14 cellular contexts compared by ENCODE assay signal in the genomic region with DNA sequence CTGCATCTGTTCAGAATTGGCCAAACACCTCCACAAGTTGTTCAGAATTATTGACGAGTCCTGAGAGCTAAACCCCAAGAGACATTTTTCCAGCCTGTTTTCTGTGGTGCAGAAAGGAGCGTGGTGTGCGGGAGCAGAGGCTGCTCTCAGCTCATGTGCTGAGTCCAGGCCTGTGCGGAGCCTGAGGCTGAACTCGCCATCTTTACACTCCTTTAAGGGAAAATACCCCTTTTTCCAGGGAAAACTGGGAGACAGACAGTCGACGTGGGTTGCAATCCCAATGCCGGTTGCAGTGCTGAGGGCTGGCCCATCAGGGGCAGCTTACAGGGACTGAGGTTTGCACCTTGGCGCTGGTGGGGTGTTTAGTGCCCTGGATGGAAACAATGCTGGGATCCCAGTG.
DNase-seq lines count a peak whose midpoint lies in the region; TF ChIP-seq lines count a peak whose summit lies in the region.
"Had no signal": no experiment of that assay in that cellular context is flagged by ENCODE, and none has a peak within 500 bp of the region (broad histone marks: within the 10 kb centered on the region; RNA-seq: fewer than 3 reads in every experiment).

No MANE protein-coding gene starts in this region.

- H3K27ac Mint-ChIP-seq in endodermal cell (no peak overlapping the region), type B pancreatic cell (peak overlapping the region; percentile 54), chondrocyte (ENCODE audit: unreplicated experiment) (no peak overlapping the region)
- H3K27ac Mint-ChIP-seq: B cell; CD4-positive, CD25-positive, alpha-beta regulatory T cell had no signal

- no peaks in the 10 kb centered on the region for H3K4me1 ChIP-seq in endodermal cell (ENCODE audit: control insufficient read depth, insufficient read depth, low read length)
- H3K4me1 ChIP-seq: Caco-2, HAP-1 had no signal

- H3K36me3 ChIP-seq in endodermal cell (ENCODE audit: control insufficient read depth, insufficient read depth, low read length), result no peaks in the 10 kb centered on the region
- H3K36me3 ChIP-seq: BLaER1 treated with 17β-estradiol and CSF1 and Interleukin-3, amounts not matched to agents 10 nM and 100 nM; HAP-1 had no signal

- H3K4me3 Mint-ChIP-seq in endodermal cell, result no peak overlapping the region
- H3K4me3 Mint-ChIP-seq in type B pancreatic cell, result no peak overlapping the region
- H3K4me3 Mint-ChIP-seq in chondrocyte (ENCODE audit: unreplicated experiment), result no peak overlapping the region
- H3K4me3 Mint-ChIP-seq: B cell; CD4-positive, CD25-positive, alpha-beta regulatory T cell had no signal

- no peak overlapping the region for H3K4me3 ChIP-seq in endodermal cell (ENCODE audit: low read length)
- H3K4me3 ChIP-seq: BLaER1 treated with 17β-estradiol and CSF1 and Interleukin-3, amounts not matched to agents 10 nM and 100 nM; GM23248; HAP-1 had no signal

- 92 to 97% methylated on average over 6 to 9 of the region's 9 CpGs for WGBS in endodermal cell (ENCODE audit: insufficient coverage in 1 of 2, insufficient read length in 1 of 2), 2 experiments

- H3K4me1 Mint-ChIP-seq in endodermal cell, result peaks cover 4% of the 10 kb centered on the region
- peaks cover 7% of the 10 kb centered on the region for H3K4me1 Mint-ChIP-seq in type B pancreatic cell (ENCODE audit: unreplicated experiment)
- no peaks in the 10 kb centered on the region for H3K4me1 Mint-ChIP-seq in chondrocyte (ENCODE audit: low read depth)
- H3K4me1 Mint-ChIP-seq: CD4-positive, CD25-positive, alpha-beta regulatory T cell had no signal

- no peak overlapping the region for H3K9ac ChIP-seq in endodermal cell (ENCODE audit: extremely low read depth, low read length, poor library complexity, severe bottlenecking)
- H3K9ac ChIP-seq: BLaER1 treated with 17β-estradiol and CSF1 and Interleukin-3, amounts not matched to agents 10 nM and 100 nM; GM23248 had no signal

- H3K27ac ChIP-seq in endodermal cell (ENCODE audit: low read depth, low read length), result no peak overlapping the region
- H3K27ac ChIP-seq: 22Rv1; BLaER1 treated with 17β-estradiol and CSF1 and Interleukin-3, amounts not matched to agents 10 nM and 100 nM; GM23248 had no signal

- DNase-seq in HCEC 1CT (peak; percentile 1), endodermal cell (peak; percentile 35), mesenteric fat pad (ENCODE audit: low spot score) (peak; percentile 55), type B pancreatic cell (ENCODE audit: extremely low spot score, unreplicated experiment) (no peak), dermis blood vessel endothelial cell (no peak), chondrocyte (ENCODE audit: low spot score) (no peak)
- no peak for DNase-seq in effector CD4-positive, alpha-beta T cell
- DNase-seq: Caco-2; CD4-positive, CD25-positive, alpha-beta regulatory T cell; GM23248 had no signal

- H3K9me3 ChIP-seq in endodermal cell (ENCODE audit: control insufficient read depth, low read length), result no peaks in the 10 kb centered on the region
- H3K9me3 ChIP-seq: Caco-2, HAP-1 had no signal

- H3K9me3 Mint-ChIP-seq in endodermal cell (no peaks in the 10 kb centered on the region), type B pancreatic cell (no peaks in the 10 kb centered on the region), chondrocyte (ENCODE audit: low read depth) (peaks cover 4% of the 10 kb centered on the region)

- TF ChIP-seq CTCF in endodermal cell (conservative IDR thresholded peaks at IDR 0.05) (no peak), type B pancreatic cell (conservative IDR thresholded peaks at IDR 0.05) (no peak), chondrocyte (IDR thresholded peaks at IDR 0.05) (no peak)

- H3K27me3 ChIP-seq in endodermal cell (ENCODE audit: control insufficient read depth, insufficient read depth, low read length, poor library complexity, severe bottlenecking), result no peaks in the 10 kb centered on the region
- H3K27me3 ChIP-seq: BLaER1 treated with 17β-estradiol and CSF1 and Interleukin-3, amounts not matched to agents 10 nM and 100 nM had no signal

- H3K36me3 Mint-ChIP-seq in endodermal cell (ENCODE audit: low read depth), result no peaks in the 10 kb centered on the region
- peaks cover 4% of the 10 kb centered on the region for H3K36me3 Mint-ChIP-seq in type B pancreatic cell
- no peaks in the 10 kb centered on the region for H3K36me3 Mint-ChIP-seq in chondrocyte (ENCODE audit: low read depth)
- H3K36me3 Mint-ChIP-seq: CD4-positive, CD25-positive, alpha-beta regulatory T cell had no signal

- H3K27me3 Mint-ChIP-seq in endodermal cell (ENCODE audit: insufficient read depth), result no peaks in the 10 kb centered on the region
- H3K27me3 Mint-ChIP-seq in type B pancreatic cell, result peaks cover 6% of the 10 kb centered on the region
- H3K27me3 Mint-ChIP-seq in chondrocyte (ENCODE audit: low read depth), result no peaks in the 10 kb centered on the region
- H3K27me3 Mint-ChIP-seq: CD4-positive, CD25-positive, alpha-beta regulatory T cell had no signal

Comparison
In these comparisons a context has a peak if more than half of its experiments do, and no peak if none do; other contexts are left out.
1. DNase-seq: peak in HCEC 1CT (single experiment), endodermal cell (single experiment) and mesenteric fat pad (single experiment); none in type B pancreatic cell (single experiment), dermis blood vessel endothelial cell (single experiment), chondrocyte (single experiment) and effector CD4-positive, alpha-beta T cell (single experiment).